In the genomic region with DNA sequence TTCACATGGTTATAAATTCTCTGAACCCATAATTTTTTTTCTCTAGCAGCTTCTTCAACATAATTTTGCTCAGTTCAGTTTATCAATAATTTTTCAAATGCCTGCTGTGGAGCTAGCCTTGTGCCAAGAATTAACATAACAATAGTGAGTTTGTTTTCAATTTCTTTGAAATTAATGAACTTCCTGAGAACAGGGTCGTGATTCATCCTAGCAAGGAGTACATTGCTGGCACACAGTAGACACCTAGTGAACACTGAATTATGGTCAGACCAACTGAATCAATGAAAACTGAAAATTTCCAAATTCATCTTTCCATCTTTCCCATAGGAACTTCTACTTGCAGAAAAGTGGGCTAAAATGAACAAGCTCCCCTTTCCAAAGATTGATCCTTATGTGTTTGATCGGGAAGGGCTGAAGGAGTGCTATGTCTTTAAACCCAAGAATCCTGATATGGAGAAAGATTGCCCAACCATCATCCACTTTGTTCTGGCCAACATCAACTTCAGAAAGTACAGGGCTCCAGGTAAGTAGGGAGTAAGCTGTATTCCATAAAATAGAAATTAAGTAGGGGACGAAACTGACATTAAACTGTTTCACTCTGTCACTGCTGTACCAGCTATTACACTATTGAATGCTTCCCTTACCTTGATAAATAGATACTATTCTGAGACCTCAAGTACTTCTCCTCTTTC, we compare ENCODE assay signal across 30 cellular contexts.
DNase-seq lines count a peak whose midpoint lies in the region; ATAC-seq and TF ChIP-seq lines count a peak whose summit lies in the region.
"Had no signal": no experiment of that assay in that cellular context is flagged by ENCODE, and none has a peak within 500 bp of the region (broad histone marks: within the 10 kb centered on the region; RNA-seq: fewer than 3 reads in every experiment).

No MANE protein-coding gene starts in this region.

- WGBS in sigmoid colon, 2 donors, result 83 to 86% methylated on average over 3 of the region's 3 CpGs

- no peak for TF ChIP-seq POLR2A in sigmoid colon (IDR thresholded peaks at IDR 0.05)

- H3K27me3 ChIP-seq in HL-60 (ENCODE audit: insufficient read depth, poor library complexity, severe bottlenecking) (no peaks in the 10 kb centered on the region), foreskin keratinocyte (no peaks in the 10 kb centered on the region), sigmoid colon (no peaks in the 10 kb centered on the region)
- H3K27me3 ChIP-seq: BLaER1 treated with 17β-estradiol and CSF1 and Interleukin-3, amounts not matched to agents 10 nM and 100 nM; body of pancreas had no signal

- TF ChIP-seq CTCF in HL-60 (IDR thresholded peaks at IDR 0.05; ENCODE audit: insufficient read depth, low read length), result no peak
- no peak for TF ChIP-seq CTCF in astrocyte of the spinal cord (IDR thresholded peaks at IDR 0.05; ENCODE audit: low read depth, low read length)
- TF ChIP-seq CTCF in foreskin keratinocyte (conservative IDR thresholded peaks at IDR 0.05), result peak; percentile 46
- no peak for TF ChIP-seq CTCF in sigmoid colon (IDR thresholded peaks at IDR 0.05)

- POLR2A ChIA-PET in HEK293T (lab: Yijun Ruan, JAX), result no interaction called here

- peaks cover 0 to 3% (median 0%) of the 10 kb centered on the region in 4 donors for H3K36me3 ChIP-seq in sigmoid colon
- H3K36me3 ChIP-seq: BLaER1 treated with 17β-estradiol and CSF1 and Interleukin-3, amounts not matched to agents 10 nM and 100 nM had no signal

- peak; percentile 33 for ATAC-seq in foreskin keratinocyte
- ATAC-seq: body of pancreas; GM23338; K562; naive thymus-derived CD4-positive, alpha-beta T cell; psoas muscle; stimulated activated effector memory CD8-positive, alpha-beta T cell treated with anti-CD3 and anti-CD28 coated beads, Interleukin-12 subunit alpha, Interleukin-12 subunit beta, amount 100 ng/mL, for 72 hours; T-helper 17 cell had no signal

- in situ Hi-C loops in astrocyte of the spinal cord (cut with HindIII; ENCODE audit: low sequenced_read_pairs), result no loop called here

- H3K4me3 ChIP-seq in HL-60 (replicated peaks; ENCODE audit: insufficient read depth, low read length) (no peak overlapping the region), astrocyte of the spinal cord (ENCODE audit: low read depth, low read length) (no peak overlapping the region), sigmoid colon (no peak overlapping the region)
- H3K4me3 ChIP-seq: BLaER1 treated with 17β-estradiol and CSF1 and Interleukin-3, amounts not matched to agents 10 nM and 100 nM; body of pancreas; GM23338; K562; psoas muscle had no signal

- DNase-seq in HL-60 (ENCODE audit: low read depth in 1 of 2, low spot score in 1 of 2), result no peak
- peak; percentile 30 for DNase-seq in astrocyte of the spinal cord (ENCODE audit: low read depth, low spot score)
- DNase-seq in foreskin keratinocyte, result no peak
- DNase-seq in sigmoid colon, result no peak
- no peak for DNase-seq in stimulated activated CD4-positive, alpha-beta T cell treated with anti-CD3 and anti-CD28 coated beads, Interleukin-1b, Interleukin-23, amount 100 ng/mL, for 48 hours
- no peak for DNase-seq in DMS153 treated with DMSO at 0.1 percent for 48 hours (lab: John Stamatoyannopoulos, UW; ENCODE audit: unreplicated experiment)
- DNase-seq in HEK293T (ENCODE audit: extremely low spot score), result no peak
- DNase-seq in activated naive CD4-positive, alpha-beta T cell treated with anti-CD3 and anti-CD28 coated beads, Interleukin-2, amount 50 U/mL, for 16 hours, result no peak
- DNase-seq: activated CD4-positive, alpha-beta T cell treated with anti-CD3 and anti-CD28 coated beads, Interleukin-2, amount 50 U/mL, for 1 hour; activated CD4-positive, CD25-positive, alpha-beta regulatory T cell; activated effector memory CD4-positive, alpha-beta T cell treated with anti-CD3 and anti-CD28 coated beads, Interleukin-2, amount 50 U/mL, for 16 hours; activated naive CD8-positive, alpha-beta T cell treated with anti-CD3 and anti-CD28 coated beads for 36 hours; activated T-cell treated with anti-CD3 and anti-CD28 coated beads, Interleukin-2, amount 50 U/mL, for 24 hours; body of pancreas; DMS79; GF-D8; HFFc6; kidney; naive thymus-derived CD4-positive, alpha-beta T cell; NCI-H1092 treated with DMSO at 0.1 percent for 48 hours; NCI-H187; NCI-H524 treated with DMSO at 0.1 percent for 48 hours; occipital lobe; psoas muscle; Right ventricle myocardium superior; T-helper 17 cell had no signal

- 0 out of 2 replicates have a peak overlapping the region, but pooled peaks have one; percentile 52 for H3K27ac ChIP-seq in HL-60 (replicated peaks)
- no peak overlapping the region for H3K27ac ChIP-seq in foreskin keratinocyte
- peak overlapping the region in 3 of 4 donors; percentile 70 to 84 (median 75) for H3K27ac ChIP-seq in sigmoid colon
- H3K27ac ChIP-seq: BLaER1 treated with 17β-estradiol and CSF1 and Interleukin-3, amounts not matched to agents 10 nM and 100 nM; body of pancreas; psoas muscle had no signal

- intact Hi-C loops in sigmoid colon (cut with DNase I), result no loop called here

- H3K4me1 ChIP-seq in foreskin keratinocyte (no peaks in the 10 kb centered on the region), sigmoid colon (peaks cover 0 to 78% (median 68%) of the 10 kb centered on the region in 4 donors)
- H3K4me1 ChIP-seq: body of pancreas, psoas muscle had no signal

- TF ChIP-seq EP300 in sigmoid colon (IDR thresholded peaks at IDR 0.05), result no peak

- CTCF ChIA-PET in HEK293T (lab: Yijun Ruan, JAX), result no interaction called here

- H3K9me3 ChIP-seq in sigmoid colon, result no peaks in the 10 kb centered on the region
- H3K9me3 ChIP-seq: BLaER1 treated with 17β-estradiol and CSF1 and Interleukin-3, amounts not matched to agents 10 nM and 100 nM; body of pancreas; psoas muscle had no signal

TF ChIP-seq in HEK293T, 16 proteins besides CTCF, POLR2A, EP300 and RAD21:
- no peak for TF ChIP-seq NFRKB (IDR thresholded peaks at IDR 0.05)
- TF ChIP-seq TARDBP (IDR thresholded peaks at IDR 0.05), result no peak
- TF ChIP-seq SUZ12 (IDR thresholded peaks at IDR 0.05), result no peak
- no peak for TF ChIP-seq FOXM1 (IDR thresholded peaks at IDR 0.05; ENCODE audit: borderline replicate concordance)
- no peak for TF ChIP-seq LEF1 (IDR thresholded peaks at IDR 0.05; ENCODE audit: borderline replicate concordance)
- TF ChIP-seq HDGF (IDR thresholded peaks at IDR 0.05; ENCODE audit: borderline replicate concordance), result no peak
- TF ChIP-seq FOXA1 (IDR thresholded peaks at IDR 0.05), result no peak
- TF ChIP-seq FOXK2 (IDR thresholded peaks at IDR 0.05), result no peak
- no peak for TF ChIP-seq ARNT (IDR thresholded peaks at IDR 0.05)
- no peak for TF ChIP-seq CTBP1 (IDR thresholded peaks at IDR 0.05; ENCODE audit: borderline replicate concordance)
- TF ChIP-seq L3MBTL2 (conservative IDR thresholded peaks at IDR 0.05), result no peak
